In the genomic region with DNA sequence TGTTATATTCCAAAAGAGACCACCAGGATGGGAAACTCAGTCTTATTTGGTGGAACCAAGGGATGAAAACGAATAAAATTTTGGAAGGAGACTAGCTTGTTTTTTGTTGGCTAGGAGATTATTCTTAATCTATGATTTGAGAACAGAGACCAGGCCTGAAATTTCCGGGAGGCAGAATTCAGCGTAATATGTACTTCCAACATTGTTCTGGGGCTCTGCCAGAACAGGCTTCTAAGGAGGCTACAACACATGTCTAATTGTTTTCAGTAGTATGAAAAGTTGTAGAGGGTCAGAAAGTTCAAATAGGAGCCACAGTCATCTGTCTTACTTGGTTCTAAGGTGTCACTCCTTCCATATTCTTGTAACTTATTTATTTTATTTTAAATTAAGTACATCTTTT, we compare ENCODE assay signal across 9 cellular contexts. TPM values are rescaled to one million over a fixed set of nuclear protein-coding genes. Genes with fewer than 3 reads are reported as not detected.
A peak's percentile ranks its signal among the peaks of the same experiment; 100 is the strongest.
DNase-seq lines count a peak whose midpoint lies in the region; ATAC-seq and TF ChIP-seq lines count a peak whose summit lies in the region.
"Had no signal": no experiment of that assay in that cellular context is flagged by ENCODE, and none has a peak within 500 bp of the region (broad histone marks: within the 10 kb centered on the region; RNA-seq: fewer than 3 reads in every experiment).

No MANE protein-coding gene starts in this region.

- peaks cover 28 to 67% (median 56%) of the 10 kb centered on the region in 11 experiments for H3K36me3 ChIP-seq in BLaER1 treated with 17β-estradiol and CSF1 and Interleukin-3, amounts not matched to agents 10 nM and 100 nM

- H3K9ac ChIP-seq in BLaER1 treated with 17β-estradiol and CSF1 and Interleukin-3, amounts not matched to agents 10 nM and 100 nM = peak overlapping the region; percentile 89 to 100 (median 97)

- H3K4me2 ChIP-seq in BLaER1 treated with 17β-estradiol and CSF1 and Interleukin-3, amounts not matched to agents 10 nM and 100 nM = peak overlapping the region; percentile 73 to 99 (median 89)

- H3K4me3 ChIP-seq in BLaER1 treated with 17β-estradiol and CSF1 and Interleukin-3, amounts not matched to agents 10 nM and 100 nM = peak overlapping the region; percentile 81 to 100 (median 96)

- peaks cover 47 to 59% (median 57%) of the 10 kb centered on the region in 11 experiments; a peak in 21 of 22 replicates for H4K20me1 ChIP-seq in BLaER1 treated with 17β-estradiol and CSF1 and Interleukin-3, amounts not matched to agents 10 nM and 100 nM

- DNase-seq in KBM-7 (peak; percentile 12), chondrocyte (ENCODE audit: low spot score) (no peak), myocyte (ENCODE audit: low read depth) (peak; percentile 9), NCI-H748 treated with DMSO at 0.1 percent for 48 hours (lab: John Stamatoyannopoulos, UW) (no peak), SHP77 treated with DMSO at 0.1 percent for 48 hours (lab: John Stamatoyannopoulos, UW) (no peak)
- DNase-seq: NCI-H1930 had no signal

- H3K27ac ChIP-seq in BLaER1 treated with 17β-estradiol and CSF1 and Interleukin-3, amounts not matched to agents 10 nM and 100 nM = peak overlapping the region; percentile 90 to 99 (median 97)

- H3K36me3 Mint-ChIP-seq in chondrocyte (ENCODE audit: low read depth) = peaks cover 11% of the 10 kb centered on the region

- H3K27me3 ChIP-seq in BLaER1 treated with 17β-estradiol and CSF1 and Interleukin-3, amounts not matched to agents 10 nM and 100 nM = no peaks in the 10 kb centered on the region

- in situ Hi-C loops in KBM-7 (cut with MboI; ENCODE audit: low pct_unique_long_range_greater_than_20kb, low sequenced_read_pairs) = no loop called here

- H3K9me3 ChIP-seq in BLaER1 treated with 17β-estradiol and CSF1 and Interleukin-3, amounts not matched to agents 10 nM and 100 nM (replicated peaks in 1 of 11) = peaks cover 0 to 4% (median 0%) of the 10 kb centered on the region in 11 experiments; a peak in 1 of 22 replicates

- no peaks in the 10 kb centered on the region for H3K27me3 Mint-ChIP-seq in chondrocyte (ENCODE audit: low read depth)

- H3K9me3 Mint-ChIP-seq in chondrocyte (ENCODE audit: low read depth) = no peaks in the 10 kb centered on the region

- no peak for ATAC-seq in HG03442 (IDR thresholded peaks at IDR 0.05; ENCODE audit: unreplicated experiment)
- no peak for ATAC-seq in HG02973 (IDR thresholded peaks at IDR 0.05; ENCODE audit: unreplicated experiment)

- peak overlapping the region; percentile 98 for H3K27ac Mint-ChIP-seq in chondrocyte (ENCODE audit: unreplicated experiment)

- H3K4me3 Mint-ChIP-seq in chondrocyte (ENCODE audit: unreplicated experiment) = peak overlapping the region; percentile 92

- TF ChIP-seq CTCF in chondrocyte (IDR thresholded peaks at IDR 0.05) = peak; percentile 33

- peaks cover 29 to 50% (median 43%) of the 10 kb centered on the region in 10 experiments for H3K4me1 ChIP-seq in BLaER1 treated with 17β-estradiol and CSF1 and Interleukin-3, amounts not matched to agents 10 nM and 100 nM

- peaks cover 29% of the 10 kb centered on the region for H3K4me1 Mint-ChIP-seq in chondrocyte (ENCODE audit: low read depth)

RNA-seq across cellular contexts. Expression of a gene that starts 1.7 kb away (rescaled TPM):
- total RNA-seq in chondrocyte (52.9 to 58.5 TPM (median 55.8 TPM) in 3 replicates), myocyte (77.0 and 89.6 TPM in 2 replicates)
- 27.4 TPM for polyA plus RNA-seq in myocyte (2012)

RNA-seq across cellular contexts. Expression of a gene that starts 30.9 kb away (rescaled TPM):
- 40.0 to 43.3 TPM (median 43.2 TPM) in 3 replicates for total RNA-seq in chondrocyte
- total RNA-seq in myocyte = 39.3 and 42.2 TPM in 2 replicates
- polyA plus RNA-seq in myocyte (2012) = 25.4 TPM

RNA-seq across cellular contexts. Expression of a gene that starts 56.5 kb away (rescaled TPM):
- total RNA-seq in chondrocyte (34.7 to 37.9 TPM (median 35.9 TPM) in 3 replicates), myocyte (36.7 and 48.0 TPM in 2 replicates)
- 19.8 TPM for polyA plus RNA-seq in myocyte (2012)

Comparison
In these comparisons a context has a peak if more than half of its experiments do, and no peak if none do; other contexts are left out.
1. DNase-seq: peak in KBM-7 (single experiment) and myocyte (single experiment); none in chondrocyte (single experiment), NCI-H748 treated with DMSO at 0.1 percent for 48 hours (single experiment) and SHP77 treated with DMSO at 0.1 percent for 48 hours (single experiment).